Comparison of ENCODE assay signal across 30 cellular contexts in genomic region chr4:107806196-107806595, GRCh38. TPM values are rescaled to one million over a fixed set of nuclear protein-coding genes. Genes with fewer than 3 reads are reported as not detected.
"Had no signal": no experiment of that assay in that cellular context is flagged by ENCODE, and none has a peak within 500 bp of the region (broad histone marks: within the 10 kb centered on the region; RNA-seq: fewer than 3 reads in every experiment).

No MANE protein-coding gene starts in this region.

- DNase-seq: activated CD4-positive, alpha-beta T cell treated with anti-CD3 and anti-CD28 coated beads for 36 hours; activated CD4-positive, alpha-beta T cell treated with anti-CD3 and anti-CD28 coated beads, Interleukin-2, amount 10 ng/mL, durations not matched to agents 7 days and 5 days; activated CD4-positive, alpha-beta T cell treated with anti-CD3 and anti-CD28 coated beads, Interleukin-2, amount 50 U/mL, for 48 hours; activated CD8-positive, alpha-beta memory T cell treated with anti-CD3 and anti-CD28 coated beads, Interleukin-2, amount 50 U/mL, for 4 hours; activated CD8-positive, alpha-beta T cell treated with anti-CD3 and anti-CD28 coated beads, Interleukin-2, amount 10 ng/mL, durations not matched to agents 7 days and 5 days; activated gamma-delta T cell treated with Interleukin-2 at 50 U/mL for 16 hours; activated naive CD4-positive, alpha-beta T cell treated with anti-CD3 and anti-CD28 coated beads for 36 hours; activated T-cell treated with anti-CD3 and anti-CD28 coated beads for 4 hours; activated T-cell treated with anti-CD3 and anti-CD28 coated beads, Interleukin-2, amount 50 U/mL, for 4 hours; amygdala; body of pancreas; NCI-H1105; NCI-H1417 treated with DMSO at 0.1 percent for 48 hours; NCI-H187 treated with DMSO at 0.1 percent for 48 hours; NCI-H2081; NCI-H345; NCI-H524 treated with DMSO at 0.1 percent for 48 hours; SHP77 had no signal

- ATAC-seq: activated CD4-positive, alpha-beta T cell treated with anti-CD3 and anti-CD28 coated beads for 36 hours; activated CD4-positive, CD25-positive, alpha-beta regulatory T cell treated with anti-CD3 and anti-CD28 coated beads, Interleukin-2, amount 50 U/mL, for 24 hours; activated CD8-positive, alpha-beta T cell treated with anti-CD3 and anti-CD28 coated beads, Interleukin-2, amount 10 ng/mL, durations not matched to agents 7 days and 5 days; activated naive CD4-positive, alpha-beta T cell treated with anti-CD3 and anti-CD28 coated beads, Interleukin-2, amount 50 U/mL, for 72 hours; activated T-cell treated with anti-CD3 and anti-CD28 coated beads, Interleukin-2, amount 50 U/mL, for 4 hours; body of pancreas; K562; Panc1; WTC11 had no signal

- H3K27ac Mint-ChIP-seq: activated CD4-positive, alpha-beta T cell treated with anti-CD3 and anti-CD28 coated beads for 36 hours; activated CD4-positive, alpha-beta T cell treated with anti-CD3 and anti-CD28 coated beads, Interleukin-2, amount 10 ng/mL, durations not matched to agents 7 days and 5 days; activated CD8-positive, alpha-beta T cell treated with anti-CD3 and anti-CD28 coated beads, Interleukin-2, amount 10 ng/mL, durations not matched to agents 7 days and 5 days; activated naive CD4-positive, alpha-beta T cell treated with anti-CD3 and anti-CD28 coated beads for 36 hours; activated naive CD4-positive, alpha-beta T cell treated with anti-CD3 and anti-CD28 coated beads, Interleukin-2, amount 50 U/mL, for 72 hours; activated T-helper 1 cell treated with anti-CD3 and anti-CD28 coated beads, Interleukin-12 subunit alpha, Interleukin-12 subunit beta, Interleukin-2, Interleukin-4 antibody, amounts not matched to agents 30 ng/mL and 10 ng/mL and 1 ng/mL, durations not matched to agents 14 hours and 24 hours and 36 hours; T-helper 1 cell treated with Interleukin-12 subunit alpha and Interleukin-12 subunit beta and Interleukin-4 antibody, amounts not matched to agents 30 μg/mL and 1 μg/mL, for 36 hours; T-helper 2 cell treated with Interferon-gamma antibody and Interleukin-4, amounts not matched to agents 5 μg/mL and 100 μg/mL, for 36 hours; WTC11 had no signal

- H3K4me1 Mint-ChIP-seq: activated CD4-positive, alpha-beta T cell treated with anti-CD3 and anti-CD28 coated beads for 36 hours; activated CD4-positive, alpha-beta T cell treated with anti-CD3 and anti-CD28 coated beads, Interleukin-2, amount 10 ng/mL, durations not matched to agents 7 days and 5 days; WTC11 had no signal

- H3K36me3 Mint-ChIP-seq: activated naive CD4-positive, alpha-beta T cell treated with anti-CD3 and anti-CD28 coated beads, Interleukin-2, amount 50 U/mL, for 72 hours; WTC11 had no signal

- H3K4me1 ChIP-seq: ascending aorta, breast epithelium, SJCRH30 had no signal

- H3K9me3 ChIP-seq: ascending aorta, body of pancreas, SJCRH30 had no signal

- H3K9me3 Mint-ChIP-seq: activated CD4-positive, alpha-beta T cell treated with anti-CD3 and anti-CD28 coated beads, Interleukin-2, amount 10 ng/mL, durations not matched to agents 7 days and 5 days; activated naive CD4-positive, alpha-beta T cell treated with anti-CD3 and anti-CD28 coated beads for 36 hours; activated naive CD4-positive, alpha-beta T cell treated with anti-CD3 and anti-CD28 coated beads, Interleukin-2, amount 50 U/mL, for 72 hours; activated T-cell treated with anti-CD3 and anti-CD28 coated beads, Interleukin-2, amount 50 U/mL, for 4 hours; activated T-helper 1 cell treated with anti-CD3 and anti-CD28 coated beads, Interleukin-12 subunit alpha, Interleukin-12 subunit beta, Interleukin-2, Interleukin-4 antibody, amounts not matched to agents 30 ng/mL and 10 ng/mL and 1 ng/mL, durations not matched to agents 14 hours and 24 hours and 36 hours; T-helper 1 cell treated with Interleukin-12 subunit alpha and Interleukin-12 subunit beta and Interleukin-4 antibody, amounts not matched to agents 30 μg/mL and 1 μg/mL, for 36 hours; T-helper 2 cell treated with Interferon-gamma antibody and Interleukin-4, amounts not matched to agents 5 μg/mL and 100 μg/mL, for 36 hours had no signal

- H3K4me3 Mint-ChIP-seq: activated CD4-positive, alpha-beta T cell treated with anti-CD3 and anti-CD28 coated beads for 36 hours; activated CD4-positive, alpha-beta T cell treated with anti-CD3 and anti-CD28 coated beads, Interleukin-2, amount 10 ng/mL, durations not matched to agents 7 days and 5 days; activated CD8-positive, alpha-beta T cell treated with anti-CD3 and anti-CD28 coated beads, Interleukin-2, amount 10 ng/mL, durations not matched to agents 7 days and 5 days; activated naive CD4-positive, alpha-beta T cell treated with anti-CD3 and anti-CD28 coated beads for 36 hours; activated T-cell treated with anti-CD3 and anti-CD28 coated beads, Interleukin-2, amount 50 U/mL, for 4 hours; activated T-helper 1 cell treated with anti-CD3 and anti-CD28 coated beads, Interleukin-12 subunit alpha, Interleukin-12 subunit beta, Interleukin-2, Interleukin-4 antibody, amounts not matched to agents 30 ng/mL and 10 ng/mL and 1 ng/mL, durations not matched to agents 14 hours and 24 hours and 36 hours; T-helper 1 cell treated with Interleukin-12 subunit alpha and Interleukin-12 subunit beta and Interleukin-4 antibody, amounts not matched to agents 30 μg/mL and 1 μg/mL, for 36 hours; T-helper 2 cell treated with Interferon-gamma antibody and Interleukin-4, amounts not matched to agents 5 μg/mL and 100 μg/mL, for 36 hours; WTC11 had no signal

- H3K36me3 ChIP-seq: ascending aorta, breast epithelium, SJCRH30 had no signal

- H3K4me3 ChIP-seq: ascending aorta, body of pancreas, breast epithelium, K562, SJCRH30, SK-N-MC had no signal

- H3K27me3 ChIP-seq: ascending aorta, body of pancreas, breast epithelium, SJCRH30 had no signal

RNA-seq across cellular contexts. Expression of gene SGMS2, which starts 18.5 kb away (rescaled TPM):
- total RNA-seq: activated CD8-positive, alpha-beta T cell treated with anti-CD3 and anti-CD28 coated beads, Interleukin-2, amount 10 ng/mL, durations not matched to agents 7 days and 5 days had no signal
